Comparison of ENCODE assay signal across 28 cellular contexts in the genomic region with DNA sequence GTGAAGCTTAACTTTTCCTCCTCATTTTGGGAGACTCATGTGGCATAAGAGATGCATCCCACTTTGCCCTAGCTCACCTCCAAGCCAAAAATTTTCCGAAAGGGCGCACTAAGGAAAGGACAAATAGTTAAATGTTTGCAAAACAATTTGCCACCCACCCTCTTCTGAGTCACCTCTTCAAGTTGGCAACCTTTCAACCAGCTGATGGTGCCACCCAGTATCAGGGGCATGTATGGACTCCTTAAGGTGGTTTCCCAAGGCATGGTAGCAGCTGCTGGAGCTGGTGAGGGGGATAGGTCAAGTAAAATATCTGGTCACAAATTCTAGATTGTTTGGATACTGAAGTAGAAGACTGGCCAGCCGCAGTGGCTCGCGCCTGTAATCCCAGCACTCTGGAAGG. TPM values are rescaled to one million over a fixed set of nuclear protein-coding genes. Genes with fewer than 3 reads are reported as not detected.
A peak's percentile ranks its signal among the peaks of the same experiment; 100 is the strongest.
DNase-seq lines count a peak whose midpoint lies in the region; ATAC-seq, FAIRE-seq and TF ChIP-seq lines count a peak whose summit lies in the region.
"Had no signal": no experiment of that assay in that cellular context is flagged by ENCODE, and none has a peak within 500 bp of the region (broad histone marks: within the 10 kb centered on the region; RNA-seq: fewer than 3 reads in every experiment).

No MANE protein-coding gene starts in this region.

- BruUV-seq in PC-9 (replicated peaks; lab: Mats Ljungman, UMichigan) = no TSS peak

- H3K79me1 ChIP-seq in trophoblast cell (ENCODE audit: low read length) = peaks cover 18% of the 10 kb centered on the region

- H3K36me3 Mint-ChIP-seq in CD4-positive, alpha-beta T cell (ENCODE audit: low read depth) = no peaks in the 10 kb centered on the region
- H3K36me3 Mint-ChIP-seq: activated CD8-positive, alpha-beta memory T cell treated with anti-CD3 and anti-CD28 coated beads, Interleukin-2, amount 10 ng/mL, durations not matched to agents 7 days and 5 days; activated naive CD4-positive, alpha-beta T cell treated with anti-CD3 and anti-CD28 coated beads, Interleukin-2, amount 50 U/mL, for 24 hours; CD4-positive, alpha-beta memory T cell; T-cell had no signal

- peak overlapping the region; percentile 60 for H2AK5ac ChIP-seq in trophoblast cell (ENCODE audit: low read length)

- H4K91ac ChIP-seq in trophoblast cell (ENCODE audit: low read depth, low read length) = peak overlapping the region; percentile 66

- H3K79me2 ChIP-seq in PC-9 (ENCODE audit: low read depth) (no peaks in the 10 kb centered on the region), trophoblast cell (ENCODE audit: control insufficient read depth, insufficient read depth, low read length, poor library complexity) (no peaks in the 10 kb centered on the region), Karpas-422 (ENCODE audit: low read length) (no peaks in the 10 kb centered on the region)
- H3K79me2 ChIP-seq: hepatocyte had no signal

- H3K36me3 ChIP-seq in PC-9 (ENCODE audit: low read depth) = no peaks in the 10 kb centered on the region
- no peaks in the 10 kb centered on the region for H3K36me3 ChIP-seq in trophoblast cell (ENCODE audit: control insufficient read depth in 1 of 2, insufficient read depth in 2 of 2, low read length in 2 of 2)
- no peaks in the 10 kb centered on the region for H3K36me3 ChIP-seq in Karpas-422 (ENCODE audit: insufficient read depth, low read length)
- H3K36me3 ChIP-seq: MG63, tibial artery had no signal

- H4K12ac ChIP-seq in trophoblast cell (ENCODE audit: low read depth, low read length) = no peak overlapping the region

- DNase-seq in H54 (ENCODE audit: insufficient read length, low spot score) (no peak), PC-9 (peak; percentile 13 to 37), epithelial cell of prostate (ENCODE audit: low read depth, low spot score) (peak; percentile 78), trophoblast cell (no peak), Karpas-422 (no peak), ecto neural progenitor cell (ENCODE audit: low spot score) (no peak)
- DNase-seq in CD4-positive, alpha-beta T cell = no peak
- DNase-seq: activated CD4-positive, alpha-beta T cell treated with anti-CD3 and anti-CD28 coated beads, Interleukin-2, amount 10 ng/mL, durations not matched to agents 24 days and 14 days; activated CD8-positive, alpha-beta memory T cell treated with anti-CD3 and anti-CD28 coated beads, Interleukin-2, amount 10 ng/mL, durations not matched to agents 7 days and 5 days; anterior cingulate cortex; CD4-positive, alpha-beta memory T cell; erythroblast; foreskin melanocyte; GOT3; MG63; NCI-H1436; NCI-H524 treated with DMSO at 0.1 percent for 48 hours; psoas muscle; SIG-M5; stimulated activated CD4-positive, alpha-beta T cell treated with anti-CD3 and anti-CD28 coated beads, Interleukin-4, amount 100 ng/mL, for 1 hour; stimulated activated naive CD4-positive, alpha-beta T cell treated with Interleukin-2 at 50 U/mL for 16 hours; T-cell; tibial artery had no signal

- H2BK120ac ChIP-seq in trophoblast cell (ENCODE audit: insufficient read depth, low read length, poor library complexity) = peak overlapping the region; percentile 48

- H3K23ac ChIP-seq in trophoblast cell (ENCODE audit: low read length) = no peak overlapping the region

- no peak for TF ChIP-seq POLR2A in H54 (IDR thresholded peaks at IDR 0.05; ENCODE audit: low read depth, low read length)

- H4K8ac ChIP-seq in trophoblast cell (ENCODE audit: low read depth, low read length) = peak overlapping the region; percentile 73

- peak overlapping the region; percentile 25 for H3K18ac ChIP-seq in trophoblast cell (ENCODE audit: low read length)

- no peak overlapping the region for H3K4me3 Mint-ChIP-seq in CD4-positive, alpha-beta T cell
- H3K4me3 Mint-ChIP-seq: activated CD4-positive, alpha-beta T cell treated with anti-CD3 and anti-CD28 coated beads, Interleukin-2, amount 10 ng/mL, durations not matched to agents 24 days and 14 days; activated CD8-positive, alpha-beta memory T cell treated with anti-CD3 and anti-CD28 coated beads, Interleukin-2, amount 10 ng/mL, durations not matched to agents 7 days and 5 days; activated naive CD4-positive, alpha-beta T cell treated with anti-CD3 and anti-CD28 coated beads, Interleukin-2, amount 50 U/mL, for 24 hours; CD4-positive, alpha-beta memory T cell; central memory CD8-positive, alpha-beta T cell; T-cell had no signal

- peak overlapping the region; percentile 69 for H3K4ac ChIP-seq in trophoblast cell (ENCODE audit: low read depth, low read length)

- WGBS in trophoblast cell (ENCODE audit: extremely low coverage, insufficient coverage, insufficient read length) = no CpG with 5 or more reads among the region's 5 CpGs

- peak overlapping the region; percentile 84 for H2BK12ac ChIP-seq in trophoblast cell (ENCODE audit: low read length)

- H2BK5ac ChIP-seq in trophoblast cell (ENCODE audit: low read depth, low read length, poor library complexity) = peak overlapping the region; percentile 93

- H4K20me1 ChIP-seq in PC-9 (ENCODE audit: insufficient read depth) (no peaks in the 10 kb centered on the region), Karpas-422 (ENCODE audit: insufficient read depth, low read depth, low read length) (no peaks in the 10 kb centered on the region)

- no peak for ATAC-seq in GM21526 (IDR thresholded peaks at IDR 0.05; ENCODE audit: low FRiP score, unreplicated experiment)
- no peak for ATAC-seq in CD4-positive, alpha-beta T cell (ENCODE audit: poor library complexity)
- ATAC-seq: activated CD8-positive, alpha-beta memory T cell treated with anti-CD3 and anti-CD28 coated beads, Interleukin-2, amount 10 ng/mL, durations not matched to agents 7 days and 5 days; psoas muscle; T-cell had no signal

- no peak overlapping the region for H3K4me2 ChIP-seq in PC-9
- no peak overlapping the region for H3K4me2 ChIP-seq in trophoblast cell (ENCODE audit: low read length)
- no peak overlapping the region for H3K4me2 ChIP-seq in Karpas-422 (ENCODE audit: low read depth, low read length, poor library complexity, severe bottlenecking)
- H3K4me2 ChIP-seq: hepatocyte had no signal

- H3K9me3 ChIP-seq in PC-9 (ENCODE audit: insufficient read depth, low read depth) = 0 out of 2 replicates have a peak, but pooled peaks cover 2% of the 10 kb centered on the region
- H3K9me3 ChIP-seq in trophoblast cell (ENCODE audit: insufficient read depth, low read depth, low read length) = no peaks in the 10 kb centered on the region
- no peaks in the 10 kb centered on the region for H3K9me3 ChIP-seq in Karpas-422 (ENCODE audit: low read length)
- no peaks in the 10 kb centered on the region for H3K9me3 ChIP-seq in CD4-positive, alpha-beta T cell (ENCODE audit: control insufficient read depth, low read length)
- H3K9me3 ChIP-seq: psoas muscle, tibial artery had no signal

- intact Hi-C loops in PC-9 (cut with micrococcal nuclease; ENCODE audit: unreplicated experiment) = loop anchor here (10.0 kb wide), 1 partner anchor 972 kb away; no protein-coding TSS in a partner anchor
- intact Hi-C loops in CD4-positive, alpha-beta T cell (cut with DNase I, micrococcal nuclease) = no loop called here

- H3K27ac Mint-ChIP-seq in CD4-positive, alpha-beta T cell = no peak overlapping the region
- H3K27ac Mint-ChIP-seq: activated CD4-positive, alpha-beta T cell treated with anti-CD3 and anti-CD28 coated beads, Interleukin-2, amount 10 ng/mL, durations not matched to agents 24 days and 14 days; activated CD8-positive, alpha-beta memory T cell treated with anti-CD3 and anti-CD28 coated beads, Interleukin-2, amount 10 ng/mL, durations not matched to agents 7 days and 5 days; activated naive CD4-positive, alpha-beta T cell treated with anti-CD3 and anti-CD28 coated beads, Interleukin-2, amount 50 U/mL, for 24 hours; CD4-positive, alpha-beta memory T cell; T-cell had no signal

- peaks cover 27% of the 10 kb centered on the region for H3K4me1 ChIP-seq in PC-9 (replicated peaks; ENCODE audit: insufficient read depth)
- H3K4me1 ChIP-seq in trophoblast cell (ENCODE audit: control insufficient read depth in 1 of 2, insufficient read depth in 2 of 2, low read length in 2 of 2) = peaks cover 6 to 10% of the 10 kb centered on the region in 2 experiments
- H3K4me1 ChIP-seq in Karpas-422 (ENCODE audit: low read length) = no peaks in the 10 kb centered on the region

- H3K27ac ChIP-seq in PC-9 (no peak overlapping the region), epithelial cell of prostate (peak overlapping the region; percentile 20), trophoblast cell (ENCODE audit: low read depth, low read length) (peak overlapping the region; percentile 2), Karpas-422 (ENCODE audit: low read length) (no peak overlapping the region)
- H3K27ac ChIP-seq in CD4-positive, alpha-beta T cell (ENCODE audit: low read depth, low read length) = no peak overlapping the region
- H3K27ac ChIP-seq: hepatocyte, psoas muscle, tibial artery had no signal

- H3K27me3 Mint-ChIP-seq in CD4-positive, alpha-beta T cell = peaks cover 4% of the 10 kb centered on the region
- H3K27me3 Mint-ChIP-seq: activated naive CD4-positive, alpha-beta T cell treated with anti-CD3 and anti-CD28 coated beads, Interleukin-2, amount 50 U/mL, for 24 hours; central memory CD8-positive, alpha-beta T cell had no signal

- peak; percentile 85 for FAIRE-seq in H54 (lab: Jason Lieb, UNC)

- no peak overlapping the region for H2AFZ ChIP-seq in PC-9
- H2AFZ ChIP-seq in trophoblast cell (ENCODE audit: insufficient read depth, low read length, poor library complexity) = no peak overlapping the region
- no peak overlapping the region for H2AFZ ChIP-seq in Karpas-422 (ENCODE audit: low read length)
- H2AFZ ChIP-seq: hepatocyte had no signal

- CTCF ChIA-PET in PC-9 (lab: Charles Lee) = no interaction called here
- CTCF ChIA-PET in CD4-positive, alpha-beta T cell (lab: Charles Lee) = no interaction called here

- H3F3A ChIP-seq in PC-9 (ENCODE audit: insufficient read depth, low read depth) = peaks cover 15% of the 10 kb centered on the region; the same call in 1 of the 2 replicates

- H3K9me3 Mint-ChIP-seq in CD4-positive, alpha-beta T cell = no peaks in the 10 kb centered on the region
- H3K9me3 Mint-ChIP-seq: activated naive CD4-positive, alpha-beta T cell treated with anti-CD3 and anti-CD28 coated beads, Interleukin-2, amount 50 U/mL, for 24 hours; CD4-positive, alpha-beta memory T cell; central memory CD8-positive, alpha-beta T cell had no signal

- H3K9me2 ChIP-seq in PC-9 (ENCODE audit: insufficient read depth) (no peaks in the 10 kb centered on the region), Karpas-422 (replicated peaks; ENCODE audit: insufficient read depth, low read length) (no peaks in the 10 kb centered on the region)

- no peak overlapping the region for H3K9ac ChIP-seq in trophoblast cell (ENCODE audit: low read length)
- H3K9ac ChIP-seq in Karpas-422 (ENCODE audit: low read length) = no peak overlapping the region

- peak overlapping the region; percentile 90 for H3K14ac ChIP-seq in trophoblast cell (ENCODE audit: low read length)

- no peaks in the 10 kb centered on the region for H3K4me1 Mint-ChIP-seq in CD4-positive, alpha-beta T cell (ENCODE audit: low read depth)
- H3K4me1 Mint-ChIP-seq: activated naive CD4-positive, alpha-beta T cell treated with anti-CD3 and anti-CD28 coated beads, Interleukin-2, amount 50 U/mL, for 24 hours; CD4-positive, alpha-beta memory T cell; central memory CD8-positive, alpha-beta T cell; T-cell had no signal

- no peaks in the 10 kb centered on the region for H3K27me3 ChIP-seq in PC-9 (ENCODE audit: insufficient read depth, low read depth)
- H3K27me3 ChIP-seq in trophoblast cell (ENCODE audit: insufficient read depth, low read length) = no peaks in the 10 kb centered on the region
- H3K27me3 ChIP-seq in Karpas-422 (ENCODE audit: low read length) = no peaks in the 10 kb centered on the region
- no peaks in the 10 kb centered on the region for H3K27me3 ChIP-seq in CD4-positive, alpha-beta T cell (ENCODE audit: control insufficient read depth, insufficient read depth, low read length)
- H3K27me3 ChIP-seq: hepatocyte, MG63, tibial artery had no signal

- POLR2A ChIA-PET in PC-9 (lab: Charles Lee; ENCODE audit: unreplicated experiment) = no interaction called here
- POLR2A ChIA-PET in CD4-positive, alpha-beta T cell (lab: Charles Lee) = no interaction called here

- H3K4me3 ChIP-seq in PC-9 (no peak overlapping the region), trophoblast cell (ENCODE audit: low read depth, low read length) (no peak overlapping the region), Karpas-422 (ENCODE audit: low read length) (no peak overlapping the region)
- H3K4me3 ChIP-seq: hepatocyte, MG63, psoas muscle, skin epidermis, tibial artery had no signal

- no peak for TF ChIP-seq CTCF in PC-9 (conservative IDR thresholded peaks at IDR 0.05)
- TF ChIP-seq CTCF in CD4-positive, alpha-beta T cell (IDR thresholded peaks at IDR 0.05) = no peak

RNA-seq across cellular contexts. Expression of a gene that starts 17.2 kb away (rescaled TPM):
- 25.0 and 28.0 TPM in 2 replicates for total RNA-seq in PC-9 (2021)
- 138 and 148 TPM in 2 replicates for polyA plus RNA-seq in trophoblast cell (2013)
- total RNA-seq in Karpas-422 (2014; rRNA removed; shearing (Covaris generic); ENCODE audit: low replicate concordance) = 3.4 and 4.9 TPM in 2 replicates
- total RNA-seq in CD4-positive, alpha-beta T cell = 1 to 10 TPM; 2.9 to 3.7 TPM

Comparison
In these comparisons a context has a peak if more than half of its experiments do, and no peak if none do; other contexts are left out.
1. DNase-seq: peak in PC-9 (2 of 2) and epithelial cell of prostate (single experiment); none in H54 (single experiment), trophoblast cell (0 of 2), Karpas-422 (single experiment), ecto neural progenitor cell (single experiment) and CD4-positive, alpha-beta T cell (0 of 10).
2. H3K27ac ChIP-seq: peak in epithelial cell of prostate (single experiment) and trophoblast cell (single experiment); none in PC-9 (single experiment), Karpas-422 (single experiment) and CD4-positive, alpha-beta T cell (single experiment).